In genomic region chr10:70269741-70270140, GRCh38 we compare ENCODE assay signal across 33 cellular contexts.
"Had no signal": no experiment of that assay in that cellular context is flagged by ENCODE, and none has a peak within 500 bp of the region (broad histone marks: within the 10 kb centered on the region; RNA-seq: fewer than 3 reads in every experiment).

No MANE protein-coding gene starts in this region.

- H3K27ac ChIP-seq: body of pancreas, epithelial cell of prostate, esophagus squamous epithelium, gastroesophageal sphincter, heart right ventricle, WERI-Rb-1 had no signal

- H3K27me3 ChIP-seq: body of pancreas, gastroesophageal sphincter had no signal

- H3K9me3 ChIP-seq: body of pancreas, esophagus squamous epithelium, gastroesophageal sphincter, heart right ventricle had no signal

- H3K4me3 ChIP-seq: body of pancreas, esophagus squamous epithelium, gastroesophageal sphincter, heart right ventricle had no signal

- DNase-seq: activated B cell treated with CpG ODN at 0.5 μM for 24 hours; activated CD4-positive, alpha-beta memory T cell treated with anti-CD3 and anti-CD28 coated beads for 36 hours; activated CD4-positive, alpha-beta T cell treated with anti-CD3 and anti-CD28 coated beads for 36 hours; activated CD4-positive, alpha-beta T cell treated with anti-CD3 and anti-CD28 coated beads, Interleukin-2, amount 10 ng/mL, durations not matched to agents 24 days and 14 days; activated CD8-positive, alpha-beta memory T cell treated with anti-CD3 and anti-CD28 coated beads, Interleukin-2, amount 10 ng/mL, durations not matched to agents 7 days and 5 days; activated CD8-positive, alpha-beta memory T cell treated with anti-CD3 and anti-CD28 coated beads, Interleukin-2, amount 50 U/mL, for 4 hours; activated CD8-positive, alpha-beta T cell treated with anti-CD3 and anti-CD28 coated beads, Interleukin-2, amount 10 ng/mL, durations not matched to agents 7 days and 5 days; activated effector memory CD4-positive, alpha-beta T cell treated with anti-CD3 and anti-CD28 coated beads, Interleukin-2, amount 50 U/mL, for 16 hours; activated naive CD4-positive, alpha-beta T cell treated with anti-CD3 and anti-CD28 coated beads for 36 hours; activated naive CD8-positive, alpha-beta T cell treated with anti-CD3 and anti-CD28 coated beads, Interleukin-2, amount 10 ng/mL, durations not matched to agents 7 days and 5 days; activated T-cell treated with anti-CD3 and anti-CD28 coated beads, Interleukin-2, amount 50 U/mL, for 1 hour; activated T-cell treated with anti-CD3 and anti-CD28 coated beads, Interleukin-2, amount 50 U/mL, for 48 hours; amniotic stem cell; aorta; body of pancreas; caudate nucleus; cortex of kidney; dermis blood vessel endothelial cell; effector CD4-positive, alpha-beta T cell; esophagus squamous epithelium; foreskin melanocyte; heart right ventricle; T-cell; T1000; WERI-Rb-1 had no signal

- H3K36me3 ChIP-seq: esophagus squamous epithelium, gastroesophageal sphincter, heart right ventricle, WERI-Rb-1 had no signal

- H3K36me3 Mint-ChIP-seq: activated CD4-positive, alpha-beta memory T cell treated with anti-CD3 and anti-CD28 coated beads for 36 hours; activated CD8-positive, alpha-beta memory T cell treated with anti-CD3 and anti-CD28 coated beads, Interleukin-2, amount 10 ng/mL, durations not matched to agents 7 days and 5 days; activated naive CD4-positive, alpha-beta T cell treated with anti-CD3 and anti-CD28 coated beads, Interleukin-2, amount 50 U/mL, for 24 hours; activated naive CD8-positive, alpha-beta T cell treated with anti-CD3 and anti-CD28 coated beads, Interleukin-2, amount 10 ng/mL, durations not matched to agents 7 days and 5 days; T-cell had no signal

- H3K9me3 Mint-ChIP-seq: activated B cell treated with CpG ODN at 0.5 μM for 24 hours; activated CD4-positive, alpha-beta memory T cell treated with anti-CD3 and anti-CD28 coated beads for 36 hours; activated CD4-positive, alpha-beta T cell treated with anti-CD3 and anti-CD28 coated beads, Interleukin-2, amount 10 ng/mL, durations not matched to agents 24 days and 14 days; activated naive CD4-positive, alpha-beta T cell treated with anti-CD3 and anti-CD28 coated beads for 36 hours; activated naive CD4-positive, alpha-beta T cell treated with anti-CD3 and anti-CD28 coated beads, Interleukin-2, amount 50 U/mL, for 24 hours; activated naive CD8-positive, alpha-beta T cell treated with anti-CD3 and anti-CD28 coated beads, Interleukin-2, amount 10 ng/mL, durations not matched to agents 7 days and 5 days; activated T-helper 1 cell treated with anti-CD3 and anti-CD28 coated beads, Interleukin-12 subunit alpha, Interleukin-12 subunit beta, Interleukin-2, Interleukin-4 antibody, amounts not matched to agents 30 ng/mL and 10 ng/mL and 1 ng/mL, durations not matched to agents 14 hours and 24 hours and 36 hours; activated T-helper 2 cell treated with anti-CD3 and anti-CD28 coated beads, Interferon-gamma antibody, Interleukin-2, Interleukin-4, amounts not matched to agents 10 μg/mL and 5 μg/mL and 100 μg/mL, durations not matched to agents 14 hours and 24 hours and 36 hours; T-cell; T-helper 1 cell treated with Interleukin-12 subunit alpha and Interleukin-12 subunit beta and Interleukin-4 antibody, amounts not matched to agents 30 μg/mL and 1 μg/mL, for 36 hours; T-helper 2 cell treated with Interferon-gamma antibody and Interleukin-4, amounts not matched to agents 5 μg/mL and 100 μg/mL, for 36 hours had no signal

- ATAC-seq: activated CD4-positive, alpha-beta T cell treated with anti-CD3 and anti-CD28 coated beads for 36 hours; activated CD4-positive, CD25-positive, alpha-beta regulatory T cell treated with anti-CD3 and anti-CD28 coated beads, Interleukin-2, amount 50 U/mL, for 24 hours; activated CD8-positive, alpha-beta memory T cell treated with anti-CD3 and anti-CD28 coated beads, Interleukin-2, amount 10 ng/mL, durations not matched to agents 7 days and 5 days; activated CD8-positive, alpha-beta T cell treated with anti-CD3 and anti-CD28 coated beads, Interleukin-2, amount 10 ng/mL, durations not matched to agents 7 days and 5 days; body of pancreas; gastroesophageal sphincter; heart right ventricle; T-cell had no signal

- H3K27ac Mint-ChIP-seq: activated B cell treated with CpG ODN at 0.5 μM for 24 hours; activated CD4-positive, alpha-beta memory T cell treated with anti-CD3 and anti-CD28 coated beads for 36 hours; activated CD4-positive, alpha-beta T cell treated with anti-CD3 and anti-CD28 coated beads for 36 hours; activated CD4-positive, alpha-beta T cell treated with anti-CD3 and anti-CD28 coated beads, Interleukin-2, amount 10 ng/mL, durations not matched to agents 24 days and 14 days; activated CD8-positive, alpha-beta memory T cell treated with anti-CD3 and anti-CD28 coated beads, Interleukin-2, amount 10 ng/mL, durations not matched to agents 7 days and 5 days; activated naive CD4-positive, alpha-beta T cell treated with anti-CD3 and anti-CD28 coated beads for 36 hours; activated naive CD4-positive, alpha-beta T cell treated with anti-CD3 and anti-CD28 coated beads, Interleukin-2, amount 50 U/mL, for 24 hours; activated naive CD8-positive, alpha-beta T cell treated with anti-CD3 and anti-CD28 coated beads, Interleukin-2, amount 10 ng/mL, durations not matched to agents 7 days and 5 days; activated T-helper 1 cell treated with anti-CD3 and anti-CD28 coated beads, Interleukin-12 subunit alpha, Interleukin-12 subunit beta, Interleukin-2, Interleukin-4 antibody, amounts not matched to agents 30 ng/mL and 10 ng/mL and 1 ng/mL, durations not matched to agents 14 hours and 24 hours and 36 hours; activated T-helper 2 cell treated with anti-CD3 and anti-CD28 coated beads, Interferon-gamma antibody, Interleukin-2, Interleukin-4, amounts not matched to agents 10 μg/mL and 5 μg/mL and 100 μg/mL, durations not matched to agents 14 hours and 24 hours and 36 hours; T-cell; T-helper 2 cell treated with Interferon-gamma antibody and Interleukin-4, amounts not matched to agents 5 μg/mL and 100 μg/mL, for 36 hours had no signal

- H3K4me1 ChIP-seq: body of pancreas had no signal

- H3K4me3 Mint-ChIP-seq: activated B cell treated with CpG ODN at 0.5 μM for 24 hours; activated CD4-positive, alpha-beta memory T cell treated with anti-CD3 and anti-CD28 coated beads for 36 hours; activated CD4-positive, alpha-beta T cell treated with anti-CD3 and anti-CD28 coated beads for 36 hours; activated CD4-positive, alpha-beta T cell treated with anti-CD3 and anti-CD28 coated beads, Interleukin-2, amount 10 ng/mL, durations not matched to agents 24 days and 14 days; activated CD8-positive, alpha-beta memory T cell treated with anti-CD3 and anti-CD28 coated beads, Interleukin-2, amount 10 ng/mL, durations not matched to agents 7 days and 5 days; activated CD8-positive, alpha-beta T cell treated with anti-CD3 and anti-CD28 coated beads, Interleukin-2, amount 10 ng/mL, durations not matched to agents 7 days and 5 days; activated naive CD4-positive, alpha-beta T cell treated with anti-CD3 and anti-CD28 coated beads for 36 hours; activated naive CD4-positive, alpha-beta T cell treated with anti-CD3 and anti-CD28 coated beads, Interleukin-2, amount 50 U/mL, for 24 hours; activated naive CD8-positive, alpha-beta T cell treated with anti-CD3 and anti-CD28 coated beads, Interleukin-2, amount 10 ng/mL, durations not matched to agents 7 days and 5 days; activated T-helper 1 cell treated with anti-CD3 and anti-CD28 coated beads, Interleukin-12 subunit alpha, Interleukin-12 subunit beta, Interleukin-2, Interleukin-4 antibody, amounts not matched to agents 30 ng/mL and 10 ng/mL and 1 ng/mL, durations not matched to agents 14 hours and 24 hours and 36 hours; T-cell; T-helper 1 cell treated with Interleukin-12 subunit alpha and Interleukin-12 subunit beta and Interleukin-4 antibody, amounts not matched to agents 30 μg/mL and 1 μg/mL, for 36 hours; T-helper 2 cell treated with Interferon-gamma antibody and Interleukin-4, amounts not matched to agents 5 μg/mL and 100 μg/mL, for 36 hours had no signal

- H3K27me3 Mint-ChIP-seq: activated CD4-positive, alpha-beta T cell treated with anti-CD3 and anti-CD28 coated beads for 36 hours; activated CD4-positive, alpha-beta T cell treated with anti-CD3 and anti-CD28 coated beads, Interleukin-2, amount 10 ng/mL, durations not matched to agents 24 days and 14 days; activated naive CD4-positive, alpha-beta T cell treated with anti-CD3 and anti-CD28 coated beads, Interleukin-2, amount 50 U/mL, for 24 hours; activated naive CD8-positive, alpha-beta T cell treated with anti-CD3 and anti-CD28 coated beads, Interleukin-2, amount 10 ng/mL, durations not matched to agents 7 days and 5 days had no signal
